ENCODE assay signal across 18 cellular contexts in the genomic region with DNA sequence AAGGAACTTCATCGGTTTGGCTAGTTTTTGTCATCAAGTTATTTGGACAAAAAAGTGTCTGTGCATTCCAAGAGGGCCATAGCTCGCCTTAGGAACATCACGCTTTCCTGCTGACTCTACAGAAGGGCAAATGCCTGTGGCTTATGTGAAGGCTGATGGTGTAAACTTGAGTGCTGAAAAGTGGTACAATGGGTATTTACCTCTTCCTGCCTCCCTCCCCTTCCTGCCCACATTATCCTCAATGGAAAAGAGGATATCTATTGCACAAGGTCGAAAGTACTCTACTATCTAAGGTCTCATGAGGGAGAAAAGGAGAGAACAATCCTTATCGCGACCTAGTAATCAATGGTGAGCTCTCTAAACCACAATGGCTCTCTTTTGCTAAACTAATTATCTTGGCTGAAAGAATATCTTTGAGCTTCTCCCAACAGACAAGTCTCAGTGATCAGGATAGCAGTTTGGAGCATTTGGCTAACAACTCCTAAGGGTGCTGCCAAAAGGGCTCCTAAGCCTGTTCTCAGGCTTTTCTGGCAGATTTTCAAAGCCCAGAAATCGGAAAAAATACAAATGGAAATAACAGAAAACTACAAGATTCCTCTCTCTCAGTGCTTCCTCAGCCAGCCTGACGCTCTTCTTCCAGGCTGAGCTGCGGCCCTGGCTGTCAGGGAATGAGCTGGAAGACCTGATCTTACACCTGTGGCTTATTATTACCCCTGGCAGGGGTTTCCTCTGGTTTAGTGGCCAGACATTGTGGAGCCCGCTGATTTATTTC. TPM values are rescaled to one million over a fixed set of nuclear protein-coding genes. Genes with fewer than 3 reads are reported as not detected.
A peak's percentile ranks its signal among the peaks of the same experiment; 100 is the strongest.
DNase-seq lines count a peak whose midpoint lies in the region; ATAC-seq, FAIRE-seq and TF ChIP-seq lines count a peak whose summit lies in the region.
"Had no signal": no experiment of that assay in that cellular context is flagged by ENCODE, and none has a peak within 500 bp of the region (broad histone marks: within the 10 kb centered on the region; RNA-seq: fewer than 3 reads in every experiment).

No MANE protein-coding gene starts in this region.

- H3K4me1 ChIP-seq in IMR-90 (ENCODE audit: control insufficient read depth, insufficient read depth, low read length) (peaks cover 7% of the 10 kb centered on the region; the same call in 1 of the 2 replicates), H1 (replicated peaks in 1 of 4; ENCODE audit: control insufficient read depth in 3 of 4, insufficient read depth in 4 of 4, low read length in 3 of 4) (no peaks in the 10 kb centered on the region), HepG2 (ENCODE audit: insufficient read depth, low read length) (peaks cover 82% of the 10 kb centered on the region)

- H3K23ac ChIP-seq in IMR-90 (ENCODE audit: low read depth, low read length), result no peak overlapping the region
- no peak overlapping the region for H3K23ac ChIP-seq in H1 (ENCODE audit: insufficient read length)

- TF ChIP-seq RAD21 in IMR-90 (IDR thresholded peaks at IDR 0.05; ENCODE audit: low read length) (no peak), H1 (IDR thresholded peaks at IDR 0.05 in 1 of 2, conservative IDR thresholded peaks at IDR 0.05 in 1 of 2; ENCODE audit: low read depth in 2 of 2, low read length in 2 of 2) (no peak), HepG2 (CRISPR knock-in tag; IDR thresholded peaks at IDR 0.05) (no peak)

- H2BK120ac ChIP-seq in IMR-90 (ENCODE audit: low read depth, low read length), result peak overlapping the region; percentile 53; the same call in 1 of the 2 replicates
- H2BK120ac ChIP-seq in H1 (replicated peaks; ENCODE audit: low read depth, low read length), result no peak overlapping the region

- H4K5ac ChIP-seq in IMR-90 (ENCODE audit: low read depth, low read length), result no peak overlapping the region; the same call in 1 of the 2 replicates
- no peak overlapping the region for H4K5ac ChIP-seq in H1 (ENCODE audit: insufficient read length, low read depth, low read length)

- no peak for FAIRE-seq in H1 (lab: Jason Lieb, UNC)
- peak; percentile 34 for FAIRE-seq in HepG2 (lab: Jason Lieb, UNC)

- H2AK5ac ChIP-seq in IMR-90 (ENCODE audit: low read depth, low read length), result peak overlapping the region; percentile 83; the same call in 1 of the 2 replicates
- H2AK5ac ChIP-seq in H1 (ENCODE audit: low read depth, low read length), result no peak overlapping the region

- dilution Hi-C loops in IMR-90 (cut with HindIII; ENCODE audit: low sequenced_read_pairs, unreplicated experiment), result no loop called here

- H3K56ac ChIP-seq in IMR-90 (ENCODE audit: extremely low read depth, insufficient read depth, low read length) (no peak overlapping the region), H1 (replicated peaks; ENCODE audit: insufficient read length, low read depth, low read length) (no peak overlapping the region)

- TF ChIP-seq EP300 in H1 (IDR thresholded peaks at IDR 0.05; ENCODE audit: borderline replicate concordance in 1 of 2, low read depth in 2 of 2, low read length in 2 of 2) (no peak), HepG2 (IDR thresholded peaks at IDR 0.05; ENCODE audit: low read depth in 2 of 2, low read length in 2 of 2) (peak in 1 of 2 experiments; percentile 84; a peak in 2 of 4 replicates), HepG2 (CRISPR knock-in tag; IDR thresholded peaks at IDR 0.05; ENCODE audit: borderline replicate concordance) (peak; percentile 60; the same call in 1 of the 2 replicates)

- no peaks in the 10 kb centered on the region for H3K9me3 ChIP-seq in IMR-90 (ENCODE audit: control insufficient read depth, insufficient read depth, low read length)
- H3K9me3 ChIP-seq in H1 (ENCODE audit: insufficient read depth in 2 of 2, low read depth in 1 of 2, low read length in 1 of 2), result no peaks in the 10 kb centered on the region
- H3K9me3 ChIP-seq in HepG2 (ENCODE audit: low read length), result no peaks in the 10 kb centered on the region

- in situ Hi-C loops in IMR-90 (cut with MboI; ENCODE audit: low sequenced_read_pairs) (no loop called here), HepG2 (cut with HindIII; ENCODE audit: extremely low pct_ligation_motif_present, low pct_unique_long_range_greater_than_20kb) (no loop called here)

- no peaks in the 10 kb centered on the region for H3K79me2 ChIP-seq in H1 (ENCODE audit: control insufficient read depth in 1 of 2, insufficient read depth in 2 of 2, low read length in 2 of 2)
- no peaks in the 10 kb centered on the region for H3K79me2 ChIP-seq in HepG2 (ENCODE audit: insufficient read depth, low read length)

- BruUV-seq in IMR-90 (replicated peaks; lab: Mats Ljungman, UMichigan) (no TSS peak), HepG2 (replicated peaks; lab: Mats Ljungman, UMichigan) (TSS peak; percentile 73)

- CTCF ChIA-PET in IMR-90 (lab: Yijun Ruan, JAX) (no interaction called here), H1 (lab: Charles Lee; ENCODE audit: partially characterized antibody) (interaction anchor here (1.6 kb wide), 1 partner anchor 70 kb away, joined by 5 read pairs; no protein-coding TSS in a partner anchor), HepG2 (lab: Yijun Ruan, JAX; ENCODE audit: low intra/inter-chr PET ratio, low total read pairs) (no interaction called here)

- H4K91ac ChIP-seq in IMR-90 (ENCODE audit: insufficient read depth, low read depth, low read length) (no peak overlapping the region), H1 (replicated peaks; ENCODE audit: insufficient read length, low read length) (no peak overlapping the region)

- no peak for TF ChIP-seq POLR2A in IMR-90 (IDR thresholded peaks at IDR 0.05; ENCODE audit: low read depth, low read length)
- no peak for TF ChIP-seq POLR2A in H1 (IDR thresholded peaks at IDR 0.05; ENCODE audit: control extremely low read depth in 1 of 2, low read depth in 2 of 2, low read length in 2 of 2)
- TF ChIP-seq POLR2A in HepG2 (IDR thresholded peaks at IDR 0.05; ENCODE audit: insufficient read depth in 1 of 2, low read depth in 2 of 2, low read length in 2 of 2), result no peak

- no peaks in the 10 kb centered on the region for H3K23me2 ChIP-seq in H1 (ENCODE audit: low read depth, low read length)

- POLR2A ChIA-PET in IMR-90 (lab: Charles Lee; ENCODE audit: unreplicated experiment), result no interaction called here
- POLR2A ChIA-PET in H1 (lab: Charles Lee; ENCODE audit: partially characterized antibody), result no interaction called here
- POLR2A ChIA-PET in HepG2 (lab: Yijun Ruan, JAX), result interaction anchor here (1.0 to 3.6 kb wide), 2 partner anchors 10 to 73 kb away, joined by 3 to 38 read pairs; no protein-coding TSS in a partner anchor

- no peak overlapping the region for H3K27ac ChIP-seq in IMR-90 (ENCODE audit: insufficient read depth, low read length)
- no peak overlapping the region for H3K27ac ChIP-seq in H1 (ENCODE audit: low read depth, low read length)
- H3K27ac ChIP-seq in HepG2 (ENCODE audit: extremely low read length, insufficient read depth, low read length), result peak overlapping the region; percentile 77

- H2BK5ac ChIP-seq in IMR-90 (ENCODE audit: low read depth, low read length, poor library complexity, severe bottlenecking), result peak overlapping the region; percentile 18
- no peak overlapping the region for H2BK5ac ChIP-seq in H1 (ENCODE audit: low read depth, low read length)

- H3K4ac ChIP-seq in IMR-90 (ENCODE audit: low read depth, low read length) (peak overlapping the region; percentile 22; the same call in 1 of the 2 replicates), H1 (replicated peaks; ENCODE audit: insufficient read length, low read depth, low read length) (no peak overlapping the region)

- H2BK15ac ChIP-seq in IMR-90 (ENCODE audit: low read depth, low read length) (no peak overlapping the region; the same call in 2 of the 3 replicates), H1 (ENCODE audit: low read length) (no peak overlapping the region)

- H3K18ac ChIP-seq in IMR-90 (ENCODE audit: low read depth, low read length), result peak overlapping the region; percentile 7; the same call in 1 of the 2 replicates
- no peak overlapping the region for H3K18ac ChIP-seq in H1 (ENCODE audit: extremely low read depth, low read length)

- no peak overlapping the region for H3K9ac ChIP-seq in IMR-90 (ENCODE audit: low read depth, low read length)
- H3K9ac ChIP-seq in H1 (replicated peaks in 1 of 4; ENCODE audit: extremely low read depth in 1 of 4, low read depth in 3 of 4, low read length in 3 of 4), result no peak overlapping the region
- peak overlapping the region; percentile 14 for H3K9ac ChIP-seq in HepG2 (ENCODE audit: insufficient read depth, low read depth, low read length)

- peak overlapping the region; percentile 20 for H2AK9ac ChIP-seq in IMR-90 (replicated peaks; ENCODE audit: low read depth, low read length, poor library complexity)

- peak overlapping the region; percentile 18 for H3K14ac ChIP-seq in IMR-90 (replicated peaks; ENCODE audit: low read depth, low read length)
- no peak overlapping the region for H3K14ac ChIP-seq in H1 (ENCODE audit: insufficient read length)

- H2AFZ ChIP-seq in IMR-90 (replicated peaks; ENCODE audit: low read length, poor library complexity), result no peak overlapping the region
- peak overlapping the region; percentile 86 for H2AFZ ChIP-seq in H1 (ENCODE audit: low read length)
- H2AFZ ChIP-seq in HepG2 (ENCODE audit: low read length), result peak overlapping the region; percentile 18

- H2BK20ac ChIP-seq in IMR-90 (ENCODE audit: low read depth, low read length) (peak overlapping the region; percentile 38; the same call in 1 of the 2 replicates), H1 (ENCODE audit: low read length) (no peak overlapping the region)

- no peak overlapping the region for H2BK12ac ChIP-seq in H1 (ENCODE audit: low read depth, low read length)

- H3K79me1 ChIP-seq in IMR-90 (ENCODE audit: low read depth in 1 of 2, low read length in 2 of 2) (no peaks in the 10 kb centered on the region), H1 (ENCODE audit: low read depth, low read length) (no peaks in the 10 kb centered on the region)

- intact Hi-C loops in IMR-90 (cut with micrococcal nuclease) (no loop called here), HepG2 (cut with micrococcal nuclease; ENCODE audit: unreplicated experiment) (loop anchor here (5.0 kb wide), 2 partner anchors 42 to 132 kb away; a partner anchor contains a TSS)

- TF ChIP-seq CTCF in IMR-90 (conservative IDR thresholded peaks at IDR 0.05; ENCODE audit: low read depth, low read length) (no peak), H1 (IDR thresholded peaks at IDR 0.05; ENCODE audit: control extremely low read depth in 1 of 3, insufficient read depth in 1 of 3, low read depth in 1 of 3, low read length in 3 of 3) (no peak), HepG2 (CRISPR knock-in tag; IDR thresholded peaks at IDR 0.05) (no peak), GM20000 (IDR thresholded peaks at IDR 0.05; ENCODE audit: extremely low read depth, missing control alignments) (no peak)

- 80% methylated on average over 1 of the region's 10 CpGs; no CpG with 5 or more reads in 1 of the 2 experiments for WGBS in IMR-90 (ENCODE audit: extremely low coverage in 2 of 2, insufficient read length in 1 of 2), 2 experiments
- WGBS in H1 (ENCODE audit: extremely low coverage in 1 of 2, insufficient coverage in 1 of 2, insufficient read length in 1 of 2, insufficient replicate concordance in 2 of 2, low coverage in 1 of 2, low lambda C conversion rate in 2 of 2, missing lambda C conversion rate in 1 of 2), 2 experiments, result 88% methylated on average over 10 of the region's 10 CpGs; no CpG with 5 or more reads in 1 of the 2 experiments
- WGBS in HepG2 (ENCODE audit: low lambda C conversion rate), result 28% methylated on average over 10 of the region's 10 CpGs

- H4K8ac ChIP-seq in IMR-90 (ENCODE audit: low read depth in 2 of 2, low read length in 2 of 2) (peak overlapping the region in 1 of 2 experiments; percentile 43; a peak in 1 of 4 replicates), H1 (ENCODE audit: extremely low read depth, insufficient read depth, low read length) (no peak overlapping the region)

- H3K4me2 ChIP-seq in IMR-90 (ENCODE audit: low read depth, low read length) (peak overlapping the region; percentile 36; the same call in 1 of the 2 replicates), H1 (ENCODE audit: insufficient read depth in 1 of 2, low read depth in 2 of 2, low read length in 2 of 2) (no peak overlapping the region), HepG2 (ENCODE audit: low read depth, low read length) (peak overlapping the region; percentile 47)

- H3K27me3 ChIP-seq in IMR-90 (ENCODE audit: control insufficient read depth, insufficient read depth, low read length), result no peaks in the 10 kb centered on the region
- H3K27me3 ChIP-seq in H1 (replicated peaks in 1 of 4; ENCODE audit: control insufficient read depth in 3 of 4, extremely low read depth in 1 of 4, insufficient read depth in 3 of 4, low read length in 3 of 4), result no peaks in the 10 kb centered on the region; a peak in 1 of 7 replicates
- H3K27me3 ChIP-seq in HepG2 (ENCODE audit: control insufficient read depth in 1 of 2, insufficient read depth in 2 of 2, low read length in 2 of 2), result no peaks in the 10 kb centered on the region

- H3K36me3 ChIP-seq in IMR-90 (ENCODE audit: control insufficient read depth, insufficient read depth, low read length) (no peaks in the 10 kb centered on the region), H1 (ENCODE audit: control insufficient read depth in 2 of 4, insufficient read depth in 4 of 4, low read length in 3 of 4) (no peaks in the 10 kb centered on the region), HepG2 (replicated peaks in 1 of 2; ENCODE audit: control insufficient read depth in 1 of 2, insufficient read depth in 2 of 2, low read length in 2 of 2) (no peaks in the 10 kb centered on the region)

- H4K20me1 ChIP-seq in IMR-90 (ENCODE audit: insufficient read depth, low read length) (no peaks in the 10 kb centered on the region), H1 (replicated peaks in 1 of 2; ENCODE audit: control insufficient read depth in 1 of 2, insufficient read depth in 2 of 2, low read length in 2 of 2) (no peaks in the 10 kb centered on the region), HepG2 (ENCODE audit: insufficient read depth, low read length) (no peaks in the 10 kb centered on the region)

- ATAC-seq in IMR-90 (ENCODE audit: low read depth) (peak; percentile 89), HepG2 (peak; percentile 65)
- ATAC-seq: left colon had no signal

- H3K4me3 ChIP-seq in IMR-90 (ENCODE audit: insufficient read depth, low read depth, low read length), result no peak overlapping the region
- no peak overlapping the region for H3K4me3 ChIP-seq in H1 (ENCODE audit: extremely low read depth in 1 of 4, insufficient read depth in 2 of 4, low read depth in 3 of 4, low read length in 4 of 4)
- H3K4me3 ChIP-seq in HepG2 (replicated peaks in 1 of 3; ENCODE audit: insufficient read depth in 1 of 3, low read depth in 2 of 3, low read length in 3 of 3), result peak overlapping the region in 2 of 3 experiments; percentile 1 to 2; a peak in 1 of 6 replicates

- DNase-seq in AG08396 (ENCODE audit: low spot score), result peak; percentile 68
- peak; percentile 74 for DNase-seq in IMR-90
- no peak for DNase-seq in H1 (ENCODE audit: low read depth in 1 of 2, low spot score in 2 of 2)
- peak; percentile 83 for DNase-seq in HepG2 (ENCODE audit: low spot score)
- no peak for DNase-seq in midbrain (lab: John Stamatoyannopoulos, UW)
- DNase-seq in stimulated activated CD4-positive, alpha-beta T cell treated with anti-CD3 and anti-CD28 coated beads, Interleukin-4, amount 100 ng/mL, for 24 hours, result no peak
- no peak for DNase-seq in GM20000 (ENCODE audit: low spot score)
- DNase-seq in stimulated activated CD4-positive, alpha-beta T cell treated with anti-CD3 and anti-CD28 coated beads, Interleukin-12 subunit alpha, Interleukin-12 subunit beta, amount 100 ng/mL, for 4 hours, result no peak
- DNase-seq: activated naive CD4-positive, alpha-beta T cell treated with anti-CD3 and anti-CD28 coated beads, Interleukin-2, amount 10 ng/mL, durations not matched to agents 7 days and 5 days; cortex of kidney; DND-41; KBM-7; left colon; NCI-H2081; stimulated activated CD8-positive, alpha-beta memory T cell treated with anti-CD3 and anti-CD28 coated beads, Interleukin-4, amount 100 ng/mL, for 48 hours had no signal

- H3K9me1 ChIP-seq in IMR-90 (ENCODE audit: insufficient read depth, low read length), result no peaks in the 10 kb centered on the region; the same call in 1 of the 2 replicates

RNA-seq across cellular contexts. Expression of a gene that starts 42.6 kb away (rescaled TPM):
- total RNA-seq in IMR-90 (2012; rRNA removed) (38.9 and 39.4 TPM in 2 replicates), HepG2 (2016; rRNA removed; fragmentation: Illumina TruSeq; extraction: Trizol) (45.8 and 56.5 TPM in 2 replicates)
- polyA plus RNA-seq in IMR-90 (2012; rRNA removed) (10.5 and 10.9 TPM in 2 replicates), H1 (2011; rRNA removed) (6.9 and 10.1 TPM in 2 replicates), HepG2 (2011; rRNA removed) (108 and 160 TPM in 2 replicates)
- polyA plus RNA-seq in IMR-90 (2012; cell fraction: cytosol; rRNA removed), result 1.9 and 7.1 TPM in 2 replicates
- polyA plus RNA-seq in IMR-90 (2012; cell fraction: nucleus; rRNA removed; ENCODE audit: low replicate concordance), result 1.6 and 10.0 TPM in 2 replicates
- total RNA-seq in H1 (2021; fragmentation: NEBNext Ultra II Directional; extraction: Animal tissue kit (Norgen Biotek cat#: 25700)), result 32.5 and 39.1 TPM in 2 replicates
- polyA plus RNA-seq in H1 (2011; cell fraction: cytosol; rRNA removed), result 10.4 TPM
- polyA plus RNA-seq in H1 (2011; cell fraction: nucleus; rRNA removed), result 7.6 TPM
- 8.7 to 19.2 TPM (median 10.0 TPM) in 4 replicates for polyA plus RNA-seq in H1 (2012, experiment 1 of 2)
- polyA plus RNA-seq in H1 (2012, experiment 2 of 2), result 1.1 TPM
- polyA plus RNA-seq in H1 (2013, experiment 1 of 2), result 32.4 TPM
- 33.9 TPM for polyA plus RNA-seq in H1 (2013, experiment 2 of 2)
- 34.4 and 46.8 TPM in 2 replicates for polyA minus RNA-seq in H1 (2011; rRNA and poly(A)+ RNA removed)
- 20.0 TPM for polyA minus RNA-seq in H1 (2011; cell fraction: cytosol; rRNA and poly(A)+ RNA removed)
- polyA minus RNA-seq in H1 (2011; cell fraction: nucleus; rRNA and poly(A)+ RNA removed), result 23.8 TPM
- total RNA-seq in HepG2 (2016; cell fraction: cytosol; rRNA removed; fragmentation: Illumina TruSeq; extraction: Trizol; ENCODE audit: low read depth), result 10.1 and 11.5 TPM in 2 replicates
- 42.4 and 56.4 TPM in 2 replicates for total RNA-seq in HepG2 (2016; cell fraction: insoluble cytoplasmic fraction; rRNA removed; fragmentation: Illumina TruSeq; extraction: Trizol)
- 25.5 and 30.0 TPM in 2 replicates for total RNA-seq in HepG2 (2016; cell fraction: membrane; rRNA removed; fragmentation: Illumina TruSeq; extraction: Trizol)
- 64.8 and 75.0 TPM in 2 replicates for total RNA-seq in HepG2 (2016; cell fraction: nucleus; rRNA removed; fragmentation: Illumina TruSeq; extraction: Trizol)
- polyA plus RNA-seq in HepG2 (2011; cell fraction: cytosol; rRNA removed), result 44.8 and 69.4 TPM in 2 replicates
- 68.4 and 74.0 TPM in 2 replicates for polyA plus RNA-seq in HepG2 (2011; cell fraction: nucleus; rRNA removed)
- 78.0 and 114 TPM in 2 replicates for polyA plus RNA-seq in HepG2 (2012)
- 4.9 and 5.0 TPM in 2 replicates for polyA plus RNA-seq in HepG2 (2016; cell fraction: cytosol; fragmentation: Illumina TruSeq; extraction: Trizol; ENCODE audit: low read depth)
- polyA plus RNA-seq in HepG2 (2016; cell fraction: insoluble cytoplasmic fraction; fragmentation: Illumina TruSeq; extraction: Trizol; ENCODE audit: low read depth), result 31.1 and 31.2 TPM in 2 replicates
- polyA plus RNA-seq in HepG2 (2016; cell fraction: membrane; fragmentation: Illumina TruSeq; extraction: Trizol; ENCODE audit: low read depth), result 16.0 and 17.5 TPM in 2 replicates
- polyA plus RNA-seq in HepG2 (2016; cell fraction: nucleus; fragmentation: Illumina TruSeq; extraction: Trizol; ENCODE audit: insufficient read depth, low read depth), result 60.5 and 63.3 TPM in 2 replicates
- polyA minus RNA-seq in HepG2 (2011; rRNA and poly(A)+ RNA removed; ENCODE audit: low replicate concordance), result 0.54 and 87.5 TPM in 2 replicates
- polyA minus RNA-seq in HepG2 (2011; cell fraction: cytosol; rRNA and poly(A)+ RNA removed), result 133 and 175 TPM in 2 replicates
- 269 and 305 TPM in 2 replicates for polyA minus RNA-seq in HepG2 (2011; cell fraction: nucleus; rRNA and poly(A)+ RNA removed)

RNA-seq across cellular contexts. Expression of a gene that starts 54.5 kb away (rescaled TPM):
- not detected in 2 replicates for total RNA-seq in IMR-90 (2012; rRNA removed)
- polyA plus RNA-seq in IMR-90 (2012; rRNA removed), result not detected in 2 replicates
- polyA plus RNA-seq in IMR-90 (2012; cell fraction: cytosol; rRNA removed), result not detected in 2 replicates
- polyA plus RNA-seq in IMR-90 (2012; cell fraction: nucleus; rRNA removed; ENCODE audit: low replicate concordance), result not detected in 2 replicates
- total RNA-seq in H1 (2021; fragmentation: NEBNext Ultra II Directional; extraction: Animal tissue kit (Norgen Biotek cat#: 25700)), result not detected in 2 replicates
- not detected in 2 replicates for polyA plus RNA-seq in H1 (2011; rRNA removed)
- polyA plus RNA-seq in H1 (2011; cell fraction: cytosol; rRNA removed), result not detected
- not detected for polyA plus RNA-seq in H1 (2011; cell fraction: nucleus; rRNA removed)
- polyA plus RNA-seq in H1 (2012, experiment 1 of 2), result not detected in 4 replicates
- polyA plus RNA-seq in H1 (2012, experiment 2 of 2), result not detected
- not detected for polyA plus RNA-seq in H1 (2013, experiment 1 of 2)
- polyA plus RNA-seq in H1 (2013, experiment 2 of 2), result 0.02 TPM
- polyA minus RNA-seq in H1 (2011; rRNA and poly(A)+ RNA removed), result not detected in 2 replicates
- not detected for polyA minus RNA-seq in H1 (2011; cell fraction: cytosol; rRNA and poly(A)+ RNA removed)
- not detected for polyA minus RNA-seq in H1 (2011; cell fraction: nucleus; rRNA and poly(A)+ RNA removed)
- total RNA-seq in HepG2 (2016; rRNA removed; fragmentation: Illumina TruSeq; extraction: Trizol), result not detected in 2 replicates
- not detected in 2 replicates for total RNA-seq in HepG2 (2016; cell fraction: cytosol; rRNA removed; fragmentation: Illumina TruSeq; extraction: Trizol; ENCODE audit: low read depth)
- not detected in 2 replicates for total RNA-seq in HepG2 (2016; cell fraction: insoluble cytoplasmic fraction; rRNA removed; fragmentation: Illumina TruSeq; extraction: Trizol)
- not detected in 2 replicates for total RNA-seq in HepG2 (2016; cell fraction: membrane; rRNA removed; fragmentation: Illumina TruSeq; extraction: Trizol)
- not detected in 2 replicates for total RNA-seq in HepG2 (2016; cell fraction: nucleus; rRNA removed; fragmentation: Illumina TruSeq; extraction: Trizol)
- polyA plus RNA-seq in HepG2 (2011; rRNA removed), result not detected in 2 replicates
- not detected in 2 replicates for polyA plus RNA-seq in HepG2 (2011; cell fraction: cytosol; rRNA removed)
- not detected in 2 replicates for polyA plus RNA-seq in HepG2 (2011; cell fraction: nucleus; rRNA removed)
- 0.12 and 0.30 TPM in 2 replicates for polyA plus RNA-seq in HepG2 (2012)
- polyA plus RNA-seq in HepG2 (2016; cell fraction: cytosol; fragmentation: Illumina TruSeq; extraction: Trizol; ENCODE audit: low read depth), result not detected in 2 replicates
- not detected in 2 replicates for polyA plus RNA-seq in HepG2 (2016; cell fraction: insoluble cytoplasmic fraction; fragmentation: Illumina TruSeq; extraction: Trizol; ENCODE audit: low read depth)
- polyA plus RNA-seq in HepG2 (2016; cell fraction: membrane; fragmentation: Illumina TruSeq; extraction: Trizol; ENCODE audit: low read depth), result not detected in 2 replicates
- polyA plus RNA-seq in HepG2 (2016; cell fraction: nucleus; fragmentation: Illumina TruSeq; extraction: Trizol; ENCODE audit: insufficient read depth, low read depth), result not detected in 2 replicates
- not detected in 2 replicates for polyA minus RNA-seq in HepG2 (2011; rRNA and poly(A)+ RNA removed; ENCODE audit: low replicate concordance)
- not detected in 2 replicates for polyA minus RNA-seq in HepG2 (2011; cell fraction: cytosol; rRNA and poly(A)+ RNA removed)
- not detected in 2 replicates for polyA minus RNA-seq in HepG2 (2011; cell fraction: nucleus; rRNA and poly(A)+ RNA removed)
- total RNA-seq: activated CD8-positive, alpha-beta memory T cell treated with anti-CD3 and anti-CD28 coated beads for 36 hours; left colon; neural crest cell; T-helper 2 cell treated with Interferon-gamma antibody and Interleukin-4, amounts not matched to agents 100 ng/mL and 5 ng/mL, for 36 hours had no signal

Comparison
In these comparisons a context has a peak if more than half of its experiments do, and no peak if none do; other contexts are left out.
1. DNase-seq: peak in AG08396 (single experiment), IMR-90 (single experiment) and HepG2 (single experiment); none in H1 (0 of 2), midbrain (single experiment), stimulated activated CD4-positive, alpha-beta T cell treated with anti-CD3 and anti-CD28 coated beads, Interleukin-4, amount 100 ng/mL, for 24 hours (single experiment), GM20000 (single experiment) and stimulated activated CD4-positive, alpha-beta T cell treated with anti-CD3 and anti-CD28 coated beads, Interleukin-12 subunit alpha, Interleukin-12 subunit beta, amount 100 ng/mL, for 4 hours (single experiment).
2. H3K4me2 ChIP-seq: peak in IMR-90 (single experiment) and HepG2 (single experiment); none in H1 (0 of 2).
3. H3K4me3 ChIP-seq: peak in HepG2 (2 of 3); none in IMR-90 (single experiment) and H1 (0 of 4).